In the genomic region with DNA sequence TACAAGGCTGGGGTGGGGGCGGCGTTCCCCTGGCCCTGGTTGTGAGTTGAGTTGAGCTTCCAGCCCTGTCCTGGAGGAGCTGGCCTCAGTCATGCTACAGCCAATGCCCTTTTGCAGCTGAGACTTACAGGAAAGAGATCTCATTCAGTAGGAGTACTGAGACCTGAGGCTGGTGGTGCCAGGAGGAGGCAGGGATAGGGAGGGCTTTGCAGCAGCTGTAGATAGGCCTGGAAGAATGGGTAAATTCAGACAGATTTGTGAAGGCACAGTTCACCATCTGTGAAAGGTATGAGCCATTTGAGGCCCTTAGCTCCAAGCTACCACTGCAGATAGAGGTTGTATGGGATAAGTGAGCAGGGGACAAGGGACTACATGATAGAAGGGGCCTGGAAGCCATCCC, we compare ENCODE assay signal across 22 cellular contexts.
"Had no signal": no experiment of that assay in that cellular context is flagged by ENCODE, and none has a peak within 500 bp of the region (broad histone marks: within the 10 kb centered on the region; RNA-seq: fewer than 3 reads in every experiment).

No MANE protein-coding gene starts in this region.

- ATAC-seq: activated T-cell treated with anti-CD3 and anti-CD28 coated beads, Interleukin-2, amount 50 U/mL, for 72 hours; foreskin keratinocyte; natural killer cell; pancreas; right cardiac atrium; stimulated activated naive CD8-positive, alpha-beta T cell treated with anti-CD3 and anti-CD28 coated beads, Interleukin-15, amount 100 ng/mL, for 72 hours; WTC11 had no signal

- DNase-seq: activated CD8-positive, alpha-beta memory T cell treated with anti-CD3 and anti-CD28 coated beads, Interleukin-2, amount 50 U/mL, for 48 hours; activated effector memory CD4-positive, alpha-beta T cell treated with Interleukin-2 at 50 U/mL for 16 hours; activated naive CD4-positive, alpha-beta T cell treated with anti-CD3 and anti-CD28 coated beads for 36 hours; activated T-cell treated with anti-CD3 and anti-CD28 coated beads, Interleukin-2, amount 50 U/mL, for 72 hours; effector CD8-positive, alpha-beta T cell; foreskin keratinocyte; hippocampal formation; kidney glomerular epithelial cell; left ventricle myocardium inferior; natural killer cell; pancreas; right cardiac atrium; stimulated activated CD4-positive, alpha-beta T cell treated with anti-CD3 and anti-CD28 coated beads, Interleukin-4, amount 100 ng/mL, for 24 hours; stimulated activated naive CD8-positive, alpha-beta T cell treated with anti-CD3 and anti-CD28 coated beads, Interleukin-15, amount 100 ng/mL, for 72 hours; T1000; testis; trophoblast cell had no signal

- H3K9me3 Mint-ChIP-seq: activated naive CD4-positive, alpha-beta T cell treated with anti-CD3 and anti-CD28 coated beads for 36 hours; activated T-cell treated with anti-CD3 and anti-CD28 coated beads, Interleukin-2, amount 50 U/mL, for 72 hours; dendritic cell treated with granulocyte-macrophage colony-stimulating factor and Interleukin-4, amounts not matched to agents 40 ng/mL and 50 ng/mL, for 4 days; mesothelial cell of epicardium; natural killer cell; stimulated activated naive CD8-positive, alpha-beta T cell treated with anti-CD3 and anti-CD28 coated beads, Interleukin-15, amount 100 ng/mL, for 72 hours; WTC11 had no signal

- H3K27ac Mint-ChIP-seq: activated naive CD4-positive, alpha-beta T cell treated with anti-CD3 and anti-CD28 coated beads for 36 hours; activated T-cell treated with anti-CD3 and anti-CD28 coated beads, Interleukin-2, amount 50 U/mL, for 72 hours; dendritic cell treated with granulocyte-macrophage colony-stimulating factor and Interleukin-4, amounts not matched to agents 40 ng/mL and 50 ng/mL, for 4 days; mesothelial cell of epicardium; WTC11 had no signal

- H3K4me1 ChIP-seq: foreskin keratinocyte, testis had no signal

- H3K27me3 Mint-ChIP-seq: dendritic cell treated with granulocyte-macrophage colony-stimulating factor and Interleukin-4, amounts not matched to agents 40 ng/mL and 50 ng/mL, for 4 days; stimulated activated naive CD8-positive, alpha-beta T cell treated with anti-CD3 and anti-CD28 coated beads, Interleukin-15, amount 100 ng/mL, for 72 hours had no signal

- H3K4me3 ChIP-seq: left ventricle myocardium inferior, pancreas, testis, vagina had no signal

- H3K4me3 Mint-ChIP-seq: activated naive CD4-positive, alpha-beta T cell treated with anti-CD3 and anti-CD28 coated beads for 36 hours; activated T-cell treated with anti-CD3 and anti-CD28 coated beads, Interleukin-2, amount 50 U/mL, for 72 hours; dendritic cell treated with granulocyte-macrophage colony-stimulating factor and Interleukin-4, amounts not matched to agents 40 ng/mL and 50 ng/mL, for 4 days; mesothelial cell of epicardium; natural killer cell; stimulated activated naive CD8-positive, alpha-beta T cell treated with anti-CD3 and anti-CD28 coated beads, Interleukin-15, amount 100 ng/mL, for 72 hours; WTC11 had no signal

- H3K9me3 ChIP-seq: left ventricle myocardium inferior, neutrophil, pancreas, testis, vagina had no signal

- H3K36me3 Mint-ChIP-seq: natural killer cell, WTC11 had no signal

- H3K27me3 ChIP-seq: foreskin keratinocyte, neutrophil, pancreas, testis, vagina had no signal

- H3K27ac ChIP-seq: foreskin keratinocyte, left ventricle myocardium inferior, neutrophil, pancreas, testis, vagina had no signal
